Comparison of ENCODE assay signal across 9 cellular contexts in the genomic region with DNA sequence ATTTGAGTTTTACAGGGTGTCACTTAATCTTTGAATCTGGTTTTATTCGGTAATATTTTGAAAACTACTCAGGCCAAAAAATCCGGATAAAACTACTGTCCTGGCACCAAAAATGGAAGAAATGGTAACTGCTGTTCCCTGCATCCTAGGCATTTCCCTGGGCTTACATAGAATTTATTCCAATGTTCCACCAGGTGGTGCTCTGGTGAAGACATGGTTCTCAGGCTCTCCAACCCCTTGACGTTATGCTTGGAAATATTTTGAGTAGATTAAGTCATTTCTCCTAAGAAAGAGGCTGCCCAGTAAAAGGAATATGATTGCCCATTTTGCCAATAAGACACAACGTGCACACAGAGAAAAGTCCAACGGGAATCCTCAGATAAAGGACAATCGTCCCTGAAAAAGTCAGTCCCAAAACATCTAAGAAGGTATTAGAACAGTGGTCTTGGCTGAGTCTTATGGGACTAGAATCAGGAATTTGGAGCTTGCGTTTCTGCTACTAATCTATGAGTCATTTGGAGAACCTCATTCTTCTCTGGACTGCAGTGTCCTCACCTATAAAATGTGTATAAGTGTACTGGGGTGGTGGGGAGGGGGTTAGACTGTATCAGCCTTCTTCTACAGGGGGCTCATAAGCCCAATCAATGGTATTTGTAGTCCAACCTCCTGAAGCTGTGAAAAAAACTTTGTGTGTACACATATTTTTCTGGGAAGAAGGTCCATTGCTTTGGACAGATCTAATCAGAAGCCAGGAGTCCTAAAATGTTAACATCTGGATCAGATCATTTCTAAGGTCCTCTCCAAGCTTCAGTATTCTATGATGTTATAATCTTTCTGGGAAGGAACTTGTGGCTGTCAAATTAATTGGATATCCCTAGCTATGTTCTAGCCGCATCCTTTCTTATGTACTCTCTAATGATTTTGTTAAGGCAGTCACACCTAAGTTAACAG.
A peak's percentile ranks its signal among the peaks of the same experiment; 100 is the strongest.
DNase-seq lines count a peak whose midpoint lies in the region; ATAC-seq and TF ChIP-seq lines count a peak whose summit lies in the region.
"Had no signal": no experiment of that assay in that cellular context is flagged by ENCODE, and none has a peak within 500 bp of the region (broad histone marks: within the 10 kb centered on the region; RNA-seq: fewer than 3 reads in every experiment).

No MANE protein-coding gene starts in this region.

- no peaks in the 10 kb centered on the region for H3F3A ChIP-seq in GM23338 (replicated peaks; ENCODE audit: low read depth)

- intact Hi-C loops in colonic mucosa (cut with DNase I), result loop anchor here (5.0 kb wide), 1 partner anchor 126 kb away; no protein-coding TSS in a partner anchor
- intact Hi-C loops in CD8-positive, alpha-beta T cell (cut with DNase I, micrococcal nuclease), result no loop called here

- H3K4me3 Mint-ChIP-seq in GM23338, result no peak overlapping the region
- no peak overlapping the region for H3K4me3 Mint-ChIP-seq in activated naive CD4-positive, alpha-beta T cell treated with anti-CD3 and anti-CD28 coated beads, Interleukin-2, amount 10 ng/mL, durations not matched to agents 7 days and 5 days
- H3K4me3 Mint-ChIP-seq in CD8-positive, alpha-beta T cell, result no peak overlapping the region
- H3K4me3 Mint-ChIP-seq in stimulated activated naive B cell treated with anti-CD40 and anti-IgM and Interleukin-4, amounts not matched to agents 10 μg/mL and 1 μg/mL and 100 μg/mL, for 72 hours, result no peak overlapping the region
- H3K4me3 Mint-ChIP-seq: dendritic cell treated with granulocyte-macrophage colony-stimulating factor and Interleukin-4, amounts not matched to agents 40 ng/mL and 50 ng/mL, for 4 days had no signal

- H3K36me3 ChIP-seq in GM23338 (ENCODE audit: insufficient read depth) (no peaks in the 10 kb centered on the region), colonic mucosa (no peaks in the 10 kb centered on the region), lung (ENCODE audit: control insufficient read depth in 2 of 2, insufficient read depth in 2 of 2, low read length in 2 of 2) (no peaks in the 10 kb centered on the region)
- no peaks in the 10 kb centered on the region for H3K36me3 ChIP-seq in CD8-positive, alpha-beta T cell (ENCODE audit: insufficient read depth, low read length)

- peak; percentile 43 for TF ChIP-seq CTCF in AG04449 (IDR thresholded peaks at IDR 0.05; ENCODE audit: insufficient read depth, low read length, missing control alignments)
- peak; percentile 66 to 72 for TF ChIP-seq CTCF in GM23338 (conservative IDR thresholded peaks at IDR 0.05; ENCODE audit: low read depth in 2 of 2)
- TF ChIP-seq CTCF in colonic mucosa (IDR thresholded peaks at IDR 0.05), result peak; percentile 59
- peak; percentile 39 for TF ChIP-seq CTCF in lung (IDR thresholded peaks at IDR 0.05; ENCODE audit: control extremely low read depth, extremely low read depth)
- no peak for TF ChIP-seq CTCF in CD8-positive, alpha-beta T cell (IDR thresholded peaks at IDR 0.05)

- H3K9me3 ChIP-seq in colonic mucosa (no peaks in the 10 kb centered on the region), lung (ENCODE audit: control insufficient read depth in 2 of 2, insufficient read depth in 1 of 2, low read length in 1 of 2) (no peaks in the 10 kb centered on the region)
- no peaks in the 10 kb centered on the region for H3K9me3 ChIP-seq in CD8-positive, alpha-beta T cell (ENCODE audit: low read length)

- peak; percentile 84 for ATAC-seq in GM23338
- peak; percentile 80 for ATAC-seq in lung (ENCODE audit: insufficient read depth, low FRiP score)
- ATAC-seq in CD8-positive, alpha-beta T cell, result no peak
- ATAC-seq in stimulated activated naive B cell treated with anti-CD40 and anti-IgM and Interleukin-4, amounts not matched to agents 10 μg/mL and 1 μg/mL and 100 μg/mL, for 72 hours (replicated peaks), result no peak

- peak; percentile 7 for DNase-seq in AG04449 (ENCODE audit: low read depth, low spot score)
- DNase-seq in GM23338 (ENCODE audit: low spot score), result peak; percentile 66
- peak; percentile 38 for DNase-seq in NCI-H748 treated with DMSO at 0.1 percent for 48 hours (lab: John Stamatoyannopoulos, UW)
- peak; percentile 51 for DNase-seq in colonic mucosa
- DNase-seq in lung (ENCODE audit: low spot score), result no peak
- no peak for DNase-seq in activated naive CD4-positive, alpha-beta T cell treated with anti-CD3 and anti-CD28 coated beads, Interleukin-2, amount 10 ng/mL, durations not matched to agents 7 days and 5 days
- DNase-seq in CD8-positive, alpha-beta T cell, result no peak
- DNase-seq in stimulated activated naive B cell treated with anti-CD40 and anti-IgM and Interleukin-4, amounts not matched to agents 10 μg/mL and 1 μg/mL and 100 μg/mL, for 72 hours, result no peak

- H3K4me2 ChIP-seq in GM23338, result peak overlapping the region; percentile 53; the same call in 1 of the 2 replicates

- peaks cover 4% of the 10 kb centered on the region for H3K27me3 Mint-ChIP-seq in GM23338 (ENCODE audit: insufficient read depth, low read depth, poor library complexity)
- H3K27me3 Mint-ChIP-seq in activated naive CD4-positive, alpha-beta T cell treated with anti-CD3 and anti-CD28 coated beads, Interleukin-2, amount 10 ng/mL, durations not matched to agents 7 days and 5 days, result no peaks in the 10 kb centered on the region
- no peaks in the 10 kb centered on the region for H3K27me3 Mint-ChIP-seq in CD8-positive, alpha-beta T cell (ENCODE audit: low read depth)
- H3K27me3 Mint-ChIP-seq in stimulated activated naive B cell treated with anti-CD40 and anti-IgM and Interleukin-4, amounts not matched to agents 10 μg/mL and 1 μg/mL and 100 μg/mL, for 72 hours, result no peaks in the 10 kb centered on the region

- H3K4me1 Mint-ChIP-seq in GM23338, result peaks cover 16% of the 10 kb centered on the region; the same call in 2 of the 3 replicates
- H3K4me1 Mint-ChIP-seq in activated naive CD4-positive, alpha-beta T cell treated with anti-CD3 and anti-CD28 coated beads, Interleukin-2, amount 10 ng/mL, durations not matched to agents 7 days and 5 days, result no peaks in the 10 kb centered on the region
- no peaks in the 10 kb centered on the region for H3K4me1 Mint-ChIP-seq in CD8-positive, alpha-beta T cell (ENCODE audit: low read depth)
- no peaks in the 10 kb centered on the region for H3K4me1 Mint-ChIP-seq in stimulated activated naive B cell treated with anti-CD40 and anti-IgM and Interleukin-4, amounts not matched to agents 10 μg/mL and 1 μg/mL and 100 μg/mL, for 72 hours

- H3K4me1 ChIP-seq in GM23338 (ENCODE audit: insufficient read depth) (peaks cover 10% of the 10 kb centered on the region; the same call in 1 of the 2 replicates), colonic mucosa (peaks cover 7% of the 10 kb centered on the region), lung (ENCODE audit: control insufficient read depth in 2 of 2, insufficient read depth in 2 of 2, low read length in 2 of 2) (no peaks in the 10 kb centered on the region)
- no peaks in the 10 kb centered on the region for H3K4me1 ChIP-seq in CD8-positive, alpha-beta T cell (ENCODE audit: insufficient read depth, low read length)

- no peaks in the 10 kb centered on the region for H4K20me1 ChIP-seq in GM23338 (replicated peaks; ENCODE audit: insufficient read depth)

- H3K9me2 ChIP-seq in GM23338 (ENCODE audit: insufficient read depth), result peaks cover 23% of the 10 kb centered on the region; the same call in 1 of the 2 replicates

- no peak overlapping the region for H3K9ac ChIP-seq in colonic mucosa (ENCODE audit: low read depth in 2 of 2, low read length in 2 of 2)

- H3K27me3 ChIP-seq in GM23338 (ENCODE audit: insufficient read depth) (no peaks in the 10 kb centered on the region), colonic mucosa (no peaks in the 10 kb centered on the region), lung (ENCODE audit: control insufficient read depth, insufficient read depth) (no peaks in the 10 kb centered on the region)
- no peaks in the 10 kb centered on the region for H3K27me3 ChIP-seq in CD8-positive, alpha-beta T cell (ENCODE audit: insufficient read depth, low read length)

- H3K36me3 Mint-ChIP-seq in GM23338 (ENCODE audit: low read depth), result peaks cover 9% of the 10 kb centered on the region; the same call in 1 of the 3 replicates
- no peaks in the 10 kb centered on the region for H3K36me3 Mint-ChIP-seq in activated naive CD4-positive, alpha-beta T cell treated with anti-CD3 and anti-CD28 coated beads, Interleukin-2, amount 10 ng/mL, durations not matched to agents 7 days and 5 days
- no peaks in the 10 kb centered on the region for H3K36me3 Mint-ChIP-seq in CD8-positive, alpha-beta T cell
- H3K36me3 Mint-ChIP-seq in stimulated activated naive B cell treated with anti-CD40 and anti-IgM and Interleukin-4, amounts not matched to agents 10 μg/mL and 1 μg/mL and 100 μg/mL, for 72 hours, result no peaks in the 10 kb centered on the region

- H2AFZ ChIP-seq in GM23338, result peak overlapping the region; percentile 70; the same call in 1 of the 2 replicates

- CTCF ChIA-PET in AG04449 (lab: Yijun Ruan, JAX), result interaction anchor here (0.7 to 1.7 kb wide), 5 partner anchors 11 to 649 kb away, joined by 3 to 4 read pairs (median 4); no protein-coding TSS in a partner anchor
- CTCF ChIA-PET in activated naive CD4-positive, alpha-beta T cell treated with anti-CD3 and anti-CD28 coated beads, Interleukin-2, amount 10 ng/mL, durations not matched to agents 7 days and 5 days (lab: Charles Lee), result no interaction called here
- CTCF ChIA-PET in CD8-positive, alpha-beta T cell (lab: Charles Lee), result no interaction called here

- H3K9me3 Mint-ChIP-seq in GM23338, result peaks cover 8% of the 10 kb centered on the region; the same call in 2 of the 3 replicates
- peaks cover 13% of the 10 kb centered on the region for H3K9me3 Mint-ChIP-seq in activated naive CD4-positive, alpha-beta T cell treated with anti-CD3 and anti-CD28 coated beads, Interleukin-2, amount 10 ng/mL, durations not matched to agents 7 days and 5 days
- peaks cover 6% of the 10 kb centered on the region for H3K9me3 Mint-ChIP-seq in CD8-positive, alpha-beta T cell
- peaks cover 0 to 1% of the 10 kb centered on the region in 2 donors for H3K9me3 Mint-ChIP-seq in stimulated activated naive B cell treated with anti-CD40 and anti-IgM and Interleukin-4, amounts not matched to agents 10 μg/mL and 1 μg/mL and 100 μg/mL, for 72 hours
- H3K9me3 Mint-ChIP-seq: dendritic cell treated with granulocyte-macrophage colony-stimulating factor and Interleukin-4, amounts not matched to agents 40 ng/mL and 50 ng/mL, for 4 days had no signal

- POLR2A ChIA-PET in AG04449 (lab: Yijun Ruan, JAX), result no interaction called here
- POLR2A ChIA-PET in CD8-positive, alpha-beta T cell (lab: Charles Lee), result no interaction called here

- H3K27ac ChIP-seq in GM23338 (ENCODE audit: low read depth) (0 out of 2 replicates have a peak overlapping the region, but pooled peaks have one; percentile 40), colonic mucosa (peak overlapping the region; percentile 22), lung (ENCODE audit: low read depth in 1 of 2, low read length in 1 of 2) (no peak overlapping the region)
- H3K27ac ChIP-seq in CD8-positive, alpha-beta T cell (ENCODE audit: low read depth, low read length), result no peak overlapping the region

- H3K4me3 ChIP-seq in AG04449 (ENCODE audit: low read depth, low read length), result no peak overlapping the region
- no peak overlapping the region for H3K4me3 ChIP-seq in GM23338
- no peak overlapping the region for H3K4me3 ChIP-seq in colonic mucosa
- H3K4me3 ChIP-seq in lung, result no peak overlapping the region
- no peak overlapping the region for H3K4me3 ChIP-seq in CD8-positive, alpha-beta T cell (ENCODE audit: low read depth, low read length)

- H3K27ac Mint-ChIP-seq in GM23338, result 0 out of 2 replicates have a peak overlapping the region, but pooled peaks have one; percentile 70
- H3K27ac Mint-ChIP-seq in activated naive CD4-positive, alpha-beta T cell treated with anti-CD3 and anti-CD28 coated beads, Interleukin-2, amount 10 ng/mL, durations not matched to agents 7 days and 5 days, result no peak overlapping the region
- no peak overlapping the region for H3K27ac Mint-ChIP-seq in CD8-positive, alpha-beta T cell
- H3K27ac Mint-ChIP-seq in stimulated activated naive B cell treated with anti-CD40 and anti-IgM and Interleukin-4, amounts not matched to agents 10 μg/mL and 1 μg/mL and 100 μg/mL, for 72 hours, result no peak overlapping the region
- H3K27ac Mint-ChIP-seq: dendritic cell treated with granulocyte-macrophage colony-stimulating factor and Interleukin-4, amounts not matched to agents 40 ng/mL and 50 ng/mL, for 4 days had no signal

- WGBS in lung, 2 donors, result 42 to 60% methylated on average over 8 of the region's 8 CpGs

- no peaks in the 10 kb centered on the region for H3K79me2 ChIP-seq in GM23338 (replicated peaks; ENCODE audit: insufficient read depth)

Comparison
In these comparisons a context has a peak if more than half of its experiments do, and no peak if none do; other contexts are left out.
1. DNase-seq: peak in AG04449 (single experiment), GM23338 (single experiment), NCI-H748 treated with DMSO at 0.1 percent for 48 hours (single experiment) and colonic mucosa (single experiment); none in lung (single experiment), activated naive CD4-positive, alpha-beta T cell treated with anti-CD3 and anti-CD28 coated beads, Interleukin-2, amount 10 ng/mL, durations not matched to agents 7 days and 5 days (single experiment), CD8-positive, alpha-beta T cell (0 of 7) and stimulated activated naive B cell treated with anti-CD40 and anti-IgM and Interleukin-4, amounts not matched to agents 10 μg/mL and 1 μg/mL and 100 μg/mL, for 72 hours (single experiment).
2. ATAC-seq: peak in GM23338 (single experiment) and lung (single experiment); none in CD8-positive, alpha-beta T cell (single experiment) and stimulated activated naive B cell treated with anti-CD40 and anti-IgM and Interleukin-4, amounts not matched to agents 10 μg/mL and 1 μg/mL and 100 μg/mL, for 72 hours (0 of 2).
3. H3K27ac ChIP-seq: peak in GM23338 (single experiment) and colonic mucosa (single experiment); none in lung (0 of 2) and CD8-positive, alpha-beta T cell (single experiment).